ENCODE assay signal across 1 cellular context in genomic region chr12:121889661-121890060, GRCh38.
TF ChIP-seq lines count a peak whose summit lies in the region.

No MANE protein-coding gene starts in this region.

TF ChIP-seq in K562, 482 proteins besides CTCF, POLR2A, EP300 and RAD21:
- 0 out of 2 replicates have a peak, but pooled peaks have one; percentile 8 for TF ChIP-seq BCOR (IDR thresholded peaks at IDR 0.05)
- 0 out of 2 replicates have a peak, but pooled peaks have one; percentile 35 for TF ChIP-seq CBFB (CRISPR knock-in tag; IDR thresholded peaks at IDR 0.05)
TF ChIP-seq in K562: peak in this region for 2; not testable (repeated sequence) for 480.
